16 cellular contexts compared by ENCODE assay signal in genomic region chr2:225030089-225030653, GRCh38. TPM values are rescaled to one million over a fixed set of nuclear protein-coding genes. Genes with fewer than 3 reads are reported as not detected.
A peak's percentile ranks its signal among the peaks of the same experiment; 100 is the strongest.
DNase-seq lines count a peak whose midpoint lies in the region; ATAC-seq and TF ChIP-seq lines count a peak whose summit lies in the region.
"Had no signal": no experiment of that assay in that cellular context is flagged by ENCODE, and none has a peak within 500 bp of the region (broad histone marks: within the 10 kb centered on the region; RNA-seq: fewer than 3 reads in every experiment).

No MANE protein-coding gene starts in this region.

- H3K36me3 ChIP-seq in mesenchymal stem cell (ENCODE audit: control insufficient read depth in 1 of 2, insufficient read depth in 2 of 2, low read depth in 1 of 2, low read length in 2 of 2) (no peaks in the 10 kb centered on the region), upper lobe of right lung (no peaks in the 10 kb centered on the region)
- H3K36me3 ChIP-seq: esophagus squamous epithelium had no signal

- H3K9ac ChIP-seq in mesenchymal stem cell (ENCODE audit: low read length): no peak overlapping the region
- H3K9ac ChIP-seq: GM23248 had no signal

- intact Hi-C loops in upper lobe of right lung (cut with DNase I): no loop called here

- H3K36me3 Mint-ChIP-seq in activated naive CD4-positive, alpha-beta T cell treated with anti-CD3 and anti-CD28 coated beads, Interleukin-2, amount 10 ng/mL, durations not matched to agents 7 days and 5 days: peaks cover 63% of the 10 kb centered on the region
- peaks cover 4 to 16% of the 10 kb centered on the region in 2 donors for H3K36me3 Mint-ChIP-seq in activated T-cell treated with anti-CD3 and anti-CD28 coated beads, Interleukin-2, amount 50 U/mL, for 72 hours (ENCODE audit: insufficient read depth in 2 of 2)

- H3K4ac ChIP-seq in mesenchymal stem cell (ENCODE audit: low read depth in 1 of 2, low read length in 2 of 2): no peak overlapping the region

- no peak overlapping the region for H2AK5ac ChIP-seq in mesenchymal stem cell (ENCODE audit: low read length, severe bottlenecking)

- CTCF ChIA-PET in activated naive CD4-positive, alpha-beta T cell treated with anti-CD3 and anti-CD28 coated beads, Interleukin-2, amount 10 ng/mL, durations not matched to agents 7 days and 5 days (lab: Charles Lee): interaction anchor here (1.5 kb wide), 2 partner anchors 12 to 29 kb away, joined by 3 to 7 read pairs; partner anchors contain the start of gene DOCK10

- ATAC-seq in activated T-cell treated with anti-CD3 and anti-CD28 coated beads, Interleukin-2, amount 50 U/mL, for 72 hours (replicated peaks in 1 of 2): peak; percentile 58 to 75
- ATAC-seq in upper lobe of right lung: peak; percentile 11

- TF ChIP-seq CTCF in upper lobe of right lung (IDR thresholded peaks at IDR 0.05): no peak

- H2BK5ac ChIP-seq in mesenchymal stem cell (ENCODE audit: low read depth, low read length, poor library complexity, severe bottlenecking): no peak overlapping the region

- H3K27ac Mint-ChIP-seq in activated naive CD4-positive, alpha-beta T cell treated with anti-CD3 and anti-CD28 coated beads, Interleukin-2, amount 10 ng/mL, durations not matched to agents 7 days and 5 days: peak overlapping the region; percentile 39
- peak overlapping the region; percentile 14 for H3K27ac Mint-ChIP-seq in activated T-cell treated with anti-CD3 and anti-CD28 coated beads, Interleukin-2, amount 50 U/mL, for 72 hours
- H3K27ac Mint-ChIP-seq: progenitor cell of endocrine pancreas had no signal

- H3K27me3 Mint-ChIP-seq in activated naive CD4-positive, alpha-beta T cell treated with anti-CD3 and anti-CD28 coated beads, Interleukin-2, amount 10 ng/mL, durations not matched to agents 7 days and 5 days: no peaks in the 10 kb centered on the region
- H3K27me3 Mint-ChIP-seq in activated T-cell treated with anti-CD3 and anti-CD28 coated beads, Interleukin-2, amount 50 U/mL, for 72 hours (ENCODE audit: low read depth): no peaks in the 10 kb centered on the region

- H3K27ac ChIP-seq in mesenchymal stem cell (ENCODE audit: low read length, poor library complexity, severe bottlenecking): no peak overlapping the region
- no peak overlapping the region for H3K27ac ChIP-seq in upper lobe of right lung
- H3K27ac ChIP-seq: esophagus squamous epithelium, GM23248, PC-9 had no signal

- H3K23ac ChIP-seq in mesenchymal stem cell (ENCODE audit: low read length in 2 of 2): no peak overlapping the region

- no peak overlapping the region for H2BK12ac ChIP-seq in mesenchymal stem cell (ENCODE audit: low read length in 2 of 2)

- H3K79me1 ChIP-seq in mesenchymal stem cell (replicated peaks; ENCODE audit: low read length, poor library complexity, severe bottlenecking): peaks cover 27% of the 10 kb centered on the region

- H3K4me1 ChIP-seq in mesenchymal stem cell (ENCODE audit: control insufficient read depth, insufficient read depth, low read depth, low read length): peaks cover 6% of the 10 kb centered on the region
- H3K4me1 ChIP-seq in upper lobe of right lung: no peaks in the 10 kb centered on the region
- H3K4me1 ChIP-seq: Caco-2 had no signal

- peak overlapping the region; percentile 27 for H4K8ac ChIP-seq in mesenchymal stem cell (ENCODE audit: low read length)

- no peak overlapping the region for H2BK120ac ChIP-seq in mesenchymal stem cell (ENCODE audit: low read depth, low read length)

- H4K91ac ChIP-seq in mesenchymal stem cell (ENCODE audit: low read length): no peak overlapping the region

- peak; percentile 26 for DNase-seq in activated naive CD4-positive, alpha-beta T cell treated with anti-CD3 and anti-CD28 coated beads, Interleukin-2, amount 10 ng/mL, durations not matched to agents 7 days and 5 days
- no peak for DNase-seq in activated naive CD4-positive, alpha-beta T cell treated with anti-CD3 and anti-CD28 coated beads, Interleukin-2, amount 50 U/mL, for 16 hours
- DNase-seq in activated T-cell treated with anti-CD3 and anti-CD28 coated beads, Interleukin-2, amount 50 U/mL, for 72 hours: peak in 1 of 2 donors; percentile 31
- DNase-seq in mesenchymal stem cell (no peak), upper lobe of right lung (no peak), DMS114 treated with DMSO at 0.1 percent for 48 hours (lab: John Stamatoyannopoulos, UW; ENCODE audit: unreplicated experiment) (no peak), NCI-H226 (no peak), A172 (ENCODE audit: low spot score) (no peak)
- DNase-seq: Caco-2, esophagus squamous epithelium, GM23248, NCI-H1436 treated with DMSO at 0.1 percent for 48 hours, NCI-H82, PC-9 had no signal

- H3K4me2 ChIP-seq in mesenchymal stem cell (ENCODE audit: low read length, poor library complexity, severe bottlenecking): no peak overlapping the region
- H3K4me2 ChIP-seq: PC-9, smooth muscle cell had no signal

- no peak overlapping the region for H3K14ac ChIP-seq in mesenchymal stem cell (ENCODE audit: low read length in 2 of 2)

- H2AFZ ChIP-seq in mesenchymal stem cell (ENCODE audit: low read depth, low read length): no peak overlapping the region
- H2AFZ ChIP-seq: GM23248, PC-9 had no signal

- no peak overlapping the region for H3K4me3 Mint-ChIP-seq in activated naive CD4-positive, alpha-beta T cell treated with anti-CD3 and anti-CD28 coated beads, Interleukin-2, amount 10 ng/mL, durations not matched to agents 7 days and 5 days
- H3K4me3 Mint-ChIP-seq in activated T-cell treated with anti-CD3 and anti-CD28 coated beads, Interleukin-2, amount 50 U/mL, for 72 hours: peak overlapping the region; percentile 24 to 78

- H3K4me1 Mint-ChIP-seq in activated naive CD4-positive, alpha-beta T cell treated with anti-CD3 and anti-CD28 coated beads, Interleukin-2, amount 10 ng/mL, durations not matched to agents 7 days and 5 days: peaks cover 76% of the 10 kb centered on the region
- H3K4me1 Mint-ChIP-seq in activated T-cell treated with anti-CD3 and anti-CD28 coated beads, Interleukin-2, amount 50 U/mL, for 72 hours (ENCODE audit: low read depth): peaks cover 90% of the 10 kb centered on the region

- 94% methylated on average over 8 of the region's 9 CpGs for WGBS in mesenchymal stem cell

- H3K9me3 ChIP-seq in mesenchymal stem cell (ENCODE audit: control insufficient read depth, low read length) (no peaks in the 10 kb centered on the region), upper lobe of right lung (no peaks in the 10 kb centered on the region)
- H3K9me3 ChIP-seq: Caco-2, esophagus squamous epithelium had no signal

- H3K4me3 ChIP-seq in mesenchymal stem cell (ENCODE audit: insufficient read depth in 1 of 2, low read depth in 1 of 2, low read length in 2 of 2) (no peak overlapping the region), upper lobe of right lung (no peak overlapping the region)
- H3K4me3 ChIP-seq: esophagus squamous epithelium, GM23248, PC-9, smooth muscle cell had no signal

- H3K18ac ChIP-seq in mesenchymal stem cell (ENCODE audit: low read depth in 1 of 2, low read length in 2 of 2): no peak overlapping the region

- H2BK15ac ChIP-seq in mesenchymal stem cell (ENCODE audit: low read depth, poor library complexity, severe bottlenecking): no peak overlapping the region

- H3K9me3 Mint-ChIP-seq in activated naive CD4-positive, alpha-beta T cell treated with anti-CD3 and anti-CD28 coated beads, Interleukin-2, amount 10 ng/mL, durations not matched to agents 7 days and 5 days: no peaks in the 10 kb centered on the region
- no peaks in the 10 kb centered on the region for H3K9me3 Mint-ChIP-seq in activated T-cell treated with anti-CD3 and anti-CD28 coated beads, Interleukin-2, amount 50 U/mL, for 72 hours

- H3K27me3 ChIP-seq in mesenchymal stem cell (ENCODE audit: control insufficient read depth in 1 of 2, insufficient read depth in 1 of 2, low read length in 2 of 2) (no peaks in the 10 kb centered on the region), upper lobe of right lung (no peaks in the 10 kb centered on the region)
- H3K27me3 ChIP-seq: esophagus squamous epithelium had no signal

RNA-seq across cellular contexts. Expression of gene DOCK10, which starts 12.1 kb away (rescaled TPM):
- total RNA-seq in activated T-cell treated with anti-CD3 and anti-CD28 coated beads, Interleukin-2, amount 50 U/mL, for 72 hours: 100 to 1,000 TPM; 179 to 199 TPM
- polyA plus RNA-seq in mesenchymal stem cell (2013, experiment 1 of 2): 5.5 TPM
- 5.1 TPM for polyA plus RNA-seq in mesenchymal stem cell (2013, experiment 2 of 2)
- total RNA-seq in upper lobe of right lung: 35.8 TPM
- total RNA-seq in A172 (2014; rRNA removed; shearing (Covaris generic)): 22.7 and 37.5 TPM in 2 replicates
- total RNA-seq: Caco-2 had no signal
- polyA plus RNA-seq: smooth muscle cell had no signal
